In the genomic region with DNA sequence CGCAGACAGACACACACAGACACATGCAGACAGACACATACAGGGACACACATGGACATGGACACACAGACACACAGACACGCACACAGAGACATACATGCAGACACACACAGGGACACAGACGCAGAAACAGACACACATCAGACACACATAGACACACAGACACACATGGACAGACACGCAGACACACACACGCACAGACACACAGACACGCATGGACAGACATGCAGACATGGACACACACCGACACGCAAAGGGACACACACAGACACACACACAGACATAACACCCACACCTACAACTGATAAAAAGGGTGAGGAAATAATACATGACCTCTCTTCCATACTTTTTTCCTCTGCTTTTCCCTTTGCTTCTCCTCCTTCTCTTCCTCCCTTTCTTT, we compare ENCODE assay signal across 2 cellular contexts.
TF ChIP-seq lines count a peak whose summit lies in the region.

No MANE protein-coding gene starts in this region.

TF ChIP-seq in HepG2, 621 proteins besides CTCF, POLR2A, EP300 and RAD21:
- TF ChIP-seq SKI (IDR thresholded peaks at IDR 0.05; ENCODE audit: partially characterized antibody) (no peak), ISL2 (CRISPR knock-in tag; IDR thresholded peaks at IDR 0.05) (no peak), ZNF136 (CRISPR knock-in tag; IDR thresholded peaks at IDR 0.05; ENCODE audit: low read depth) (no peak)
- TF ChIP-seq, protein P1, sequence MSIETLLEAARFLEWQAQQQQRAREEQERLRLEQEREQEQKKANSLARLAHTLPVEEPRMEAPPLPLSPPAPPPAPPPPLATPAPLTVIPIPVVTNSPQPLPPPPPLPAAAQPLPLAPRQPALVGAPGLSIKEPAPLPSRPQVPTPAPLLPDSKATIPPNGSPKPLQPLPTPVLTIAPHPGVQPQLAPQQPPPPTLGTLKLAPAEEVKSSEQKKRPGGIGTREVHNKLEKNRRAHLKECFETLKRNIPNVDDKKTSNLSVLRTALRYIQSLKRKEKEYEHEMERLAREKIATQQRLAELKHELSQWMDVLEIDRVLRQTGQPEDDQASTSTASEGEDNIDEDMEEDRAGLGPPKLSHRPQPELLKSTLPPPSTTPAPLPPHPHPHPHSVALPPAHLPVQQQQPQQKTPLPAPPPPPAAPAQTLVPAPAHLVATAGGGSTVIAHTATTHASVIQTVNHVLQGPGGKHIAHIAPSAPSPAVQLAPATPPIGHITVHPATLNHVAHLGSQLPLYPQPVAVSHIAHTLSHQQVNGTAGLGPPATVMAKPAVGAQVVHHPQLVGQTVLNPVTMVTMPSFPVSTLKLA (IDR thresholded peaks at IDR 0.05), result peak; percentile 27; the same call in 1 of the 2 replicates
- TF ChIP-seq, protein P2, sequence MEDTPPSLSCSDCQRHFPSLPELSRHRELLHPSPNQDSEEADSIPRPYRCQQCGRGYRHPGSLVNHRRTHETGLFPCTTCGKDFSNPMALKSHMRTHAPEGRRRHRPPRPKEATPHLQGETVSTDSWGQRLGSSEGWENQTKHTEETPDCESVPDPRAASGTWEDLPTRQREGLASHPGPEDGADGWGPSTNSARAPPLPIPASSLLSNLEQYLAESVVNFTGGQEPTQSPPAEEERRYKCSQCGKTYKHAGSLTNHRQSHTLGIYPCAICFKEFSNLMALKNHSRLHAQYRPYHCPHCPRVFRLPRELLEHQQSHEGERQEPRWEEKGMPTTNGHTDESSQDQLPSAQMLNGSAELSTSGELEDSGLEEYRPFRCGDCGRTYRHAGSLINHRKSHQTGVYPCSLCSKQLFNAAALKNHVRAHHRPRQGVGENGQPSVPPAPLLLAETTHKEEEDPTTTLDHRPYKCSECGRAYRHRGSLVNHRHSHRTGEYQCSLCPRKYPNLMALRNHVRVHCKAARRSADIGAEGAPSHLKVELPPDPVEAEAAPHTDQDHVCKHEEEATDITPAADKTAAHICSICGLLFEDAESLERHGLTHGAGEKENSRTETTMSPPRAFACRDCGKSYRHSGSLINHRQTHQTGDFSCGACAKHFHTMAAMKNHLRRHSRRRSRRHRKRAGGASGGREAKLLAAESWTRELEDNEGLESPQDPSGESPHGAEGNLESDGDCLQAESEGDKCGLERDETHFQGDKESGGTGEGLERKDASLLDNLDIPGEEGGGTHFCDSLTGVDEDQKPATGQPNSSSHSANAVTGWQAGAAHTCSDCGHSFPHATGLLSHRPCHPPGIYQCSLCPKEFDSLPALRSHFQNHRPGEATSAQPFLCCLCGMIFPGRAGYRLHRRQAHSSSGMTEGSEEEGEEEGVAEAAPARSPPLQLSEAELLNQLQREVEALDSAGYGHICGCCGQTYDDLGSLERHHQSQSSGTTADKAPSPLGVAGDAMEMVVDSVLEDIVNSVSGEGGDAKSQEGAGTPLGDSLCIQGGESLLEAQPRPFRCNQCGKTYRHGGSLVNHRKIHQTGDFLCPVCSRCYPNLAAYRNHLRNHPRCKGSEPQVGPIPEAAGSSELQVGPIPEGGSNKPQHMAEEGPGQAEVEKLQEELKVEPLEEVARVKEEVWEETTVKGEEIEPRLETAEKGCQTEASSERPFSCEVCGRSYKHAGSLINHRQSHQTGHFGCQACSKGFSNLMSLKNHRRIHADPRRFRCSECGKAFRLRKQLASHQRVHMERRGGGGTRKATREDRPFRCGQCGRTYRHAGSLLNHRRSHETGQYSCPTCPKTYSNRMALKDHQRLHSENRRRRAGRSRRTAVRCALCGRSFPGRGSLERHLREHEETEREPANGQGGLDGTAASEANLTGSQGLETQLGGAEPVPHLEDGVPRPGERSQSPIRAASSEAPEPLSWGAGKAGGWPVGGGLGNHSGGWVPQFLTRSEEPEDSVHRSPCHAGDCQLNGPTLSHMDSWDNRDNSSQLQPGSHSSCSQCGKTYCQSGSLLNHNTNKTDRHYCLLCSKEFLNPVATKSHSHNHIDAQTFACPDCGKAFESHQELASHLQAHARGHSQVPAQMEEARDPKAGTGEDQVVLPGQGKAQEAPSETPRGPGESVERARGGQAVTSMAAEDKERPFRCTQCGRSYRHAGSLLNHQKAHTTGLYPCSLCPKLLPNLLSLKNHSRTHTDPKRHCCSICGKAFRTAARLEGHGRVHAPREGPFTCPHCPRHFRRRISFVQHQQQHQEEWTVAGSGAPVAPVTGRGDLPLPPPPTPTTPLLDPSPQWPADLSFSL (CRISPR knock-in tag; IDR thresholded peaks at IDR 0.05), result peak; percentile 45; the same call in 1 of the 2 replicates
TF ChIP-seq in HepG2: peak in this region for 2.

TF ChIP-seq in GM12878, 131 proteins besides CTCF, POLR2A, EP300 and RAD21:
- TF ChIP-seq, protein P3, sequence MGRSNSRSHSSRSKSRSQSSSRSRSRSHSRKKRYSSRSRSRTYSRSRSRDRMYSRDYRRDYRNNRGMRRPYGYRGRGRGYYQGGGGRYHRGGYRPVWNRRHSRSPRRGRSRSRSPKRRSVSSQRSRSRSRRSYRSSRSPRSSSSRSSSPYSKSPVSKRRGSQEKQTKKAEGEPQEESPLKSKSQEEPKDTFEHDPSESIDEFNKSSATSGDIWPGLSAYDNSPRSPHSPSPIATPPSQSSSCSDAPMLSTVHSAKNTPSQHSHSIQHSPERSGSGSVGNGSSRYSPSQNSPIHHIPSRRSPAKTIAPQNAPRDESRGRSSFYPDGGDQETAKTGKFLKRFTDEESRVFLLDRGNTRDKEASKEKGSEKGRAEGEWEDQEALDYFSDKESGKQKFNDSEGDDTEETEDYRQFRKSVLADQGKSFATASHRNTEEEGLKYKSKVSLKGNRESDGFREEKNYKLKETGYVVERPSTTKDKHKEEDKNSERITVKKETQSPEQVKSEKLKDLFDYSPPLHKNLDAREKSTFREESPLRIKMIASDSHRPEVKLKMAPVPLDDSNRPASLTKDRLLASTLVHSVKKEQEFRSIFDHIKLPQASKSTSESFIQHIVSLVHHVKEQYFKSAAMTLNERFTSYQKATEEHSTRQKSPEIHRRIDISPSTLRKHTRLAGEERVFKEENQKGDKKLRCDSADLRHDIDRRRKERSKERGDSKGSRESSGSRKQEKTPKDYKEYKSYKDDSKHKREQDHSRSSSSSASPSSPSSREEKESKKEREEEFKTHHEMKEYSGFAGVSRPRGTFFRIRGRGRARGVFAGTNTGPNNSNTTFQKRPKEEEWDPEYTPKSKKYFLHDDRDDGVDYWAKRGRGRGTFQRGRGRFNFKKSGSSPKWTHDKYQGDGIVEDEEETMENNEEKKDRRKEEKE (IDR thresholded peaks at IDR 0.05), result no peak
- peak; percentile 43 for TF ChIP-seq NR2C2 (IDR thresholded peaks at IDR 0.05; ENCODE audit: borderline replicate concordance, control insufficient read depth, insufficient read length, low read depth)
